In the genomic region with DNA sequence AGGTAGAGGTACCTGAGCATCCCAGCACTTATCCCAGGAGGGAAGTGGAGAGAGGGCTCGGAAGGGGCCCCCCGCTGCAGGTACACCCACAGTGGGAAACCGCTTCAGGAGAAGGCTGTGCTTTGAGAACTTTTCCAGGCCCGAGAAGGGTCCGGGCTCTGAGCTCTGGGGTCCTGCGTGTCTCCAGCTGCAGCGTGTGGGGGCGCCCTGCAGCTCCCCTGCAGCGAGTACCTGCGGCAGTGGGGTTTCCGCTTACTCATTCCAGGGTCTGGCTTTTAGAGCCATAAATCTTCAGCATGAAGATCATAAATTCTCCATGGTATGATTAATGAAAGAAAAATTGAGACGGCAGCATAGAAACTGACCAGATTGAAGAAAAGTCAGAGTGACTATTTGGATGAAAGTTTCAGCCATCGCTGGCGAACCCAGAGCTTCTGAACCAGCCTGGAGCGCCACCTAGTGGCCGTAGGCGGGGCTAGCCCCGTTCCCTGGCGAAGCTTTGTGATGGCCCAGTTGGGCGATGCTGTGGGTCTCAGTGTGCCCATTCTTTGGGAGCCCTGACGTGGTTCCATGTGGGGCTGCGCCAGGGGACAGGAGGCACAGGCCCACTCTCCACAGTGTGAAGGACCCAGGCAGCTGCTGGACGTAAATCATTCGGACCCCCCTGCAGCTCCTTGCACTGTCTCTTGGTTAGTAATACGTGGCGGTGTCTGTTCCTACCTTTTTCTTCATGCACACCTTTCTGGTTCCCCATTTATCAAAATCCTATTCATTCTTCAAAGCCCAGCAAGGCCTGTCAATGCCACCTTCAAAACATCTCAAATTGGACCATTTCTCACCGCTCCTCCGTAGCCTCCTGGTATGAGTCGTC, we compare ENCODE assay signal across 8 cellular contexts.
DNase-seq lines count a peak whose midpoint lies in the region; ATAC-seq and TF ChIP-seq lines count a peak whose summit lies in the region.

No MANE protein-coding gene starts in this region.

- peaks cover 48% of the 10 kb centered on the region for H3K36me3 ChIP-seq in NT2/D1 (ENCODE audit: insufficient read depth, insufficient read length, low read length)
- no peaks in the 10 kb centered on the region for H3K36me3 ChIP-seq in naive thymus-derived CD4-positive, alpha-beta T cell (ENCODE audit: control insufficient read depth in 2 of 3, insufficient read depth in 3 of 3, low read length in 3 of 3)

- ATAC-seq in HG03159 (IDR thresholded peaks at IDR 0.05; ENCODE audit: unreplicated experiment) = peak; percentile 56
- ATAC-seq in naive thymus-derived CD4-positive, alpha-beta T cell = peak; percentile 74
- no peak for ATAC-seq in HG02642 (IDR thresholded peaks at IDR 0.05; ENCODE audit: poor library complexity, unreplicated experiment)

- POLR2A ChIA-PET in naive thymus-derived CD4-positive, alpha-beta T cell (lab: Charles Lee) = no interaction called here

- H3K9me3 ChIP-seq in NT2/D1 (ENCODE audit: insufficient read depth, low read length) = peaks cover 9% of the 10 kb centered on the region; the same call in 1 of the 2 replicates
- no peaks in the 10 kb centered on the region for H3K9me3 ChIP-seq in naive thymus-derived CD4-positive, alpha-beta T cell (ENCODE audit: control insufficient read depth in 2 of 3, low read length in 3 of 3)

- CTCF ChIA-PET in naive thymus-derived CD4-positive, alpha-beta T cell (lab: Charles Lee) = interaction anchor here (0.7 to 3.0 kb wide), 8 partner anchors 9 to 202 kb away, joined by 3 to 31 read pairs (median 4); no protein-coding TSS in a partner anchor

- peaks cover 0 to 4% (median 0%) of the 10 kb centered on the region in 11 donors for H3K9me3 Mint-ChIP-seq in naive thymus-derived CD4-positive, alpha-beta T cell

- no peaks in the 10 kb centered on the region for H3K27me3 ChIP-seq in NT2/D1 (ENCODE audit: insufficient read depth, insufficient read length)
- no peaks in the 10 kb centered on the region for H3K27me3 ChIP-seq in naive thymus-derived CD4-positive, alpha-beta T cell (ENCODE audit: control insufficient read depth in 2 of 2, insufficient read depth in 2 of 2, low read length in 2 of 2)

- no peaks in the 10 kb centered on the region for H3K4me1 Mint-ChIP-seq in naive thymus-derived CD4-positive, alpha-beta T cell

- no peak overlapping the region for H3K27ac Mint-ChIP-seq in naive thymus-derived CD4-positive, alpha-beta T cell

- H3K4me3 ChIP-seq in NT2/D1 (ENCODE audit: insufficient read length, low read depth) (no peak overlapping the region), epithelial cell of proximal tubule (ENCODE audit: low read depth, low read length) (no peak overlapping the region)
- no peak overlapping the region for H3K4me3 ChIP-seq in naive thymus-derived CD4-positive, alpha-beta T cell (ENCODE audit: low read length)

- H3K27ac ChIP-seq in naive thymus-derived CD4-positive, alpha-beta T cell (ENCODE audit: low read depth, low read length) = no peak overlapping the region

- intact Hi-C loops in naive thymus-derived CD4-positive, alpha-beta T cell (cut with micrococcal nuclease) = loop anchor here (1.0 kb wide), 3 partner anchors 140 to 202 kb away; a partner anchor contains a TSS

- peaks cover 5 to 30% (median 11%) of the 10 kb centered on the region in 5 donors for H3K27me3 Mint-ChIP-seq in naive thymus-derived CD4-positive, alpha-beta T cell

- H3K4me3 Mint-ChIP-seq in naive thymus-derived CD4-positive, alpha-beta T cell = peak overlapping the region in 3 of 10 donors; percentile 19 to 34 (median 32)

- peak; percentile 95 for TF ChIP-seq CTCF in epithelial cell of proximal tubule (conservative IDR thresholded peaks at IDR 0.05; ENCODE audit: low read depth, low read length)

- H3K36me3 Mint-ChIP-seq in naive thymus-derived CD4-positive, alpha-beta T cell = no peaks in the 10 kb centered on the region

- peak overlapping the region; percentile 37 for H3K9ac ChIP-seq in NT2/D1 (ENCODE audit: insufficient read length, low read depth)

- H3K4me1 ChIP-seq in NT2/D1 (ENCODE audit: insufficient read depth, insufficient read length) = peaks cover 27% of the 10 kb centered on the region
- H3K4me1 ChIP-seq in naive thymus-derived CD4-positive, alpha-beta T cell (ENCODE audit: control insufficient read depth in 2 of 2, insufficient read depth in 2 of 2, low read length in 2 of 2) = no peaks in the 10 kb centered on the region

- DNase-seq in COLO668 (lab: John Stamatoyannopoulos, UW; ENCODE audit: unreplicated experiment) (peak; percentile 51), NT2/D1 (ENCODE audit: low read depth, low spot score) (peak; percentile 92), activated T-cell treated with anti-CD3 and anti-CD28 coated beads for 1 hour (ENCODE audit: low read depth) (peak; percentile 58), epithelial cell of proximal tubule (ENCODE audit: low read depth) (no peak)
- peak; percentile 24 to 75 (median 62) for DNase-seq in naive thymus-derived CD4-positive, alpha-beta T cell
- DNase-seq in stimulated activated CD8-positive, alpha-beta memory T cell treated with anti-CD3 and anti-CD28 coated beads, Interleukin-7, amount 100 ng/mL, for 48 hours (ENCODE audit: extremely low read depth in 1 of 2, low read depth in 1 of 2) = peak; percentile 17 to 27
